Comparison of ENCODE assay signal across 8 cellular contexts in genomic region chr6:13874191-13874549, GRCh38. TPM values are rescaled to one million over a fixed set of nuclear protein-coding genes. Genes with fewer than 3 reads are reported as not detected.
DNase-seq lines count a peak whose midpoint lies in the region; ATAC-seq and TF ChIP-seq lines count a peak whose summit lies in the region.

No MANE protein-coding gene starts in this region.

- H3K27ac Mint-ChIP-seq in naive thymus-derived CD4-positive, alpha-beta T cell, result no peak overlapping the region

- POLR2A ChIA-PET in naive thymus-derived CD4-positive, alpha-beta T cell (lab: Charles Lee), result interaction anchor here (1.3 kb wide), 1 partner anchor 10 kb away, joined by 4 read pairs; no protein-coding TSS in a partner anchor

- no peaks in the 10 kb centered on the region for H3K36me3 ChIP-seq in HUES6 (ENCODE audit: control insufficient read depth, insufficient read depth, low read length)
- no peaks in the 10 kb centered on the region for H3K36me3 ChIP-seq in breast epithelium
- H3K36me3 ChIP-seq in naive thymus-derived CD4-positive, alpha-beta T cell (ENCODE audit: control insufficient read depth in 2 of 3, insufficient read depth in 3 of 3, low read length in 3 of 3), result no peaks in the 10 kb centered on the region

- H3K27me3 ChIP-seq in HUES6 (ENCODE audit: control insufficient read depth, insufficient read depth, low read length) (peaks cover 24% of the 10 kb centered on the region), breast epithelium (no peaks in the 10 kb centered on the region)
- no peaks in the 10 kb centered on the region for H3K27me3 ChIP-seq in naive thymus-derived CD4-positive, alpha-beta T cell (ENCODE audit: control insufficient read depth in 2 of 2, insufficient read depth in 2 of 2, low read length in 2 of 2)

- peak overlapping the region; percentile 76 to 92 (median 85) for H3K4me3 Mint-ChIP-seq in naive thymus-derived CD4-positive, alpha-beta T cell

- intact Hi-C loops in breast epithelium (cut with DNase I; ENCODE audit: low total_unique reads), result no loop called here
- intact Hi-C loops in naive thymus-derived CD4-positive, alpha-beta T cell (cut with micrococcal nuclease), result loop anchor here in 1 of 2 donors (2.0 kb wide), 1 partner anchor 193 kb away; no protein-coding TSS in a partner anchor

- no peak overlapping the region for H3K9ac ChIP-seq in HUES6 (ENCODE audit: low read length)

- peaks cover 0 to 8% (median 3%) of the 10 kb centered on the region in 5 donors for H3K36me3 Mint-ChIP-seq in naive thymus-derived CD4-positive, alpha-beta T cell

- peaks cover 0 to 17% (median 3%) of the 10 kb centered on the region in 11 donors for H3K9me3 Mint-ChIP-seq in naive thymus-derived CD4-positive, alpha-beta T cell

- ATAC-seq in naive thymus-derived CD4-positive, alpha-beta T cell, result no peak
- ATAC-seq in HG03571 (IDR thresholded peaks at IDR 0.05; ENCODE audit: unreplicated experiment) (no peak), HG03342 (IDR thresholded peaks at IDR 0.05; ENCODE audit: unreplicated experiment) (no peak)

- no peak for DNase-seq in AG10803 (ENCODE audit: low read depth)
- DNase-seq in breast epithelium (ENCODE audit: low spot score in 2 of 2), result no peak
- DNase-seq in naive thymus-derived CD4-positive, alpha-beta T cell, result no peak
- DNase-seq in ureter (ENCODE audit: low spot score), result no peak
- no peak for DNase-seq in SKM-1 treated with dmso at 0.1 percent for 144 hours (lab: John Stamatoyannopoulos, UW; ENCODE audit: unreplicated experiment)

- H3K4me3 ChIP-seq in AG10803 (ENCODE audit: low read length) (peak overlapping the region; percentile 51), HUES6 (ENCODE audit: low read depth, low read length) (peak overlapping the region; percentile 41; the same call in 1 of the 2 replicates), breast epithelium (peak overlapping the region in 2 of 3 donors; percentile 55 to 73)
- peak overlapping the region; percentile 59 for H3K4me3 ChIP-seq in naive thymus-derived CD4-positive, alpha-beta T cell (ENCODE audit: low read length)

- no peak for TF ChIP-seq POLR2A in breast epithelium (IDR thresholded peaks at IDR 0.05)

- peaks cover 9 to 20% (median 17%) of the 10 kb centered on the region in 7 donors for H3K4me1 Mint-ChIP-seq in naive thymus-derived CD4-positive, alpha-beta T cell

- H3K4me1 ChIP-seq in HUES6 (ENCODE audit: control insufficient read depth, insufficient read depth, low read length) (no peaks in the 10 kb centered on the region), breast epithelium (no peaks in the 10 kb centered on the region)
- H3K4me1 ChIP-seq in naive thymus-derived CD4-positive, alpha-beta T cell (ENCODE audit: control insufficient read depth in 2 of 2, insufficient read depth in 2 of 2, low read length in 2 of 2), result peaks cover 0 to 4% of the 10 kb centered on the region in 2 donors

- CTCF ChIA-PET in naive thymus-derived CD4-positive, alpha-beta T cell (lab: Charles Lee), result interaction anchor here (0.5 to 1.4 kb wide), 8 partner anchors 11 to 303 kb away, joined by 3 to 6 read pairs (median 3); no protein-coding TSS in a partner anchor

- H3K27ac ChIP-seq in HUES6 (ENCODE audit: low read depth, low read length) (no peak overlapping the region), breast epithelium (peak overlapping the region; percentile 60 to 75)
- no peak overlapping the region for H3K27ac ChIP-seq in naive thymus-derived CD4-positive, alpha-beta T cell (ENCODE audit: low read depth, low read length)

- H3K9me3 ChIP-seq in HUES6 (ENCODE audit: control insufficient read depth, insufficient read depth, low read depth, low read length) (peaks cover 4% of the 10 kb centered on the region; the same call in 1 of the 2 replicates), breast epithelium (peaks cover 0 to 5% of the 10 kb centered on the region in 2 donors)
- H3K9me3 ChIP-seq in naive thymus-derived CD4-positive, alpha-beta T cell (ENCODE audit: control insufficient read depth in 2 of 3, low read length in 3 of 3), result peaks cover 0 to 6% (median 0%) of the 10 kb centered on the region in 3 experiments

- peaks cover 0 to 14% (median 8%) of the 10 kb centered on the region in 5 donors for H3K27me3 Mint-ChIP-seq in naive thymus-derived CD4-positive, alpha-beta T cell

- TF ChIP-seq CTCF in AG10803 (conservative IDR thresholded peaks at IDR 0.05; ENCODE audit: low read length) (no peak), breast epithelium (IDR thresholded peaks at IDR 0.05) (no peak)

RNA-seq across cellular contexts. Expression of gene RNF182, which starts 50.6 kb away (rescaled TPM):
- total RNA-seq in breast epithelium, result 1 to 10 TPM in 1 of 3 donors, under 1 TPM in 2; 0.66 to 1.5 (median 0.80) TPM
- not detected for total RNA-seq in naive thymus-derived CD4-positive, alpha-beta T cell
- not detected for polyA plus RNA-seq in naive thymus-derived CD4-positive, alpha-beta T cell
- 0.89 TPM for total RNA-seq in ureter

RNA-seq across cellular contexts. Expression of gene MCUR1, which starts 59.8 kb away (rescaled TPM):
- total RNA-seq in breast epithelium, result 10 to 100 TPM; 12.8 to 14.9 (median 14.1) TPM
- total RNA-seq in naive thymus-derived CD4-positive, alpha-beta T cell, result 10 to 100 TPM in 3 of 5 experiments, 1 to 10 TPM in 2; 5.7 to 20.6 (median 10.0) TPM
- 1 to 10 TPM; 4.1 to 7.4 TPM for polyA plus RNA-seq in naive thymus-derived CD4-positive, alpha-beta T cell
- 19.3 TPM for total RNA-seq in ureter

Comparison
In these comparisons a context has a peak if more than half of its experiments do, and no peak if none do; other contexts are left out.
1. H3K27ac ChIP-seq: peak in breast epithelium (2 of 2); none in HUES6 (single experiment) and naive thymus-derived CD4-positive, alpha-beta T cell (single experiment).
2. Peak in every context shown above with its lines, with median percentiles within 50 percentile points of each other: H3K4me3 ChIP-seq.